In genomic region chr12:128613821-128614220, GRCh38 we compare ENCODE assay signal across 1 cellular context.
TF ChIP-seq lines count a peak whose summit lies in the region.

No MANE protein-coding gene starts in this region.

TF ChIP-seq in GM12878, 131 proteins besides CTCF, POLR2A, EP300 and RAD21 (continued from another document):
- TF ChIP-seq BCLAF1 (IDR thresholded peaks at IDR 0.05), result no peak
- TF ChIP-seq MYB (IDR thresholded peaks at IDR 0.05; ENCODE audit: borderline replicate concordance, low read depth, low read length), result no peak
- TF ChIP-seq MTA2 (IDR thresholded peaks at IDR 0.05; ENCODE audit: low read depth), result no peak
- no peak for TF ChIP-seq STAT1 (conservative IDR thresholded peaks at IDR 0.05)
- no peak for TF ChIP-seq BMI1 (IDR thresholded peaks at IDR 0.05; ENCODE audit: borderline replicate concordance)
- no peak for TF ChIP-seq E2F8 (IDR thresholded peaks at IDR 0.05; ENCODE audit: low read depth, partially characterized antibody)
- no peak for TF ChIP-seq FOXM1 (IDR thresholded peaks at IDR 0.05; ENCODE audit: low read depth, low read length)
- no peak for TF ChIP-seq TCF3 (IDR thresholded peaks at IDR 0.05; ENCODE audit: borderline replicate concordance, insufficient read depth, low read depth, low read length)
- TF ChIP-seq NR2C1 (IDR thresholded peaks at IDR 0.05), result no peak
- TF ChIP-seq CEBPZ (IDR thresholded peaks at IDR 0.05; ENCODE audit: low read depth, low read length), result no peak
- TF ChIP-seq CBFB (IDR thresholded peaks at IDR 0.05; ENCODE audit: low read depth), result no peak
- TF ChIP-seq ZBTB11 (CRISPR knock-in tag; IDR thresholded peaks at IDR 0.05), result no peak
- TF ChIP-seq NR2F1 (conservative IDR thresholded peaks at IDR 0.05), result no peak
- no peak for TF ChIP-seq PML (IDR thresholded peaks at IDR 0.05; ENCODE audit: low read length)
- no peak for TF ChIP-seq ZNF592 (IDR thresholded peaks at IDR 0.05)
TF ChIP-seq in GM12878: peak in this region for 0.
